In the genomic region with DNA sequence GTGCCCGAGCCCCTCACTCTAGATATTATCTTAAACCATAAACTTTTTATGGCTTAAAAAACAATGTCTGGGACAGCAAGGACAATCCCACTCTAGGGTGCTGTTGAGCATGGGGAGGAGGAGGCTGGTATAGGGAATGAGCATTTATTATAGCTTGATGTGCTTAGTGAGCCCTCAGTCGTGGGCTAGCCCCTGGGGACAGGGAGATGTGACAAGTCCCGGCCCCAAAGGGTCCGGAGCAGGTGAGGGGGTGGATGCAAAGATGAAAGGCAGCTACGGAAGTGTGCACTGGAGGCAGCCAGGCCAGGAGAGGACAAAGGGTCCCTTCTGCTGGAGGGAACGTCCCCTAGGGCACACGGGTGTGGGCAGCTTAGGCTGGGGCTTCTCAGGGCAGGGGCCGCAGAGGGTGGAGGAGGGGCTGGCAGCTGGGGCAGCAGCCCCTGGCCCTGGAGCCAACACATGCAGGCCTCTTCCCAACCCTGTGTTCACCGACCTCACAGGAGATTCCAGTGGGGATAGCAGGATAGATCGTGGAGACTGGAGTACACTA, we compare ENCODE assay signal across 24 cellular contexts.
"Had no signal": no experiment of that assay in that cellular context is flagged by ENCODE, and none has a peak within 500 bp of the region (broad histone marks: within the 10 kb centered on the region; RNA-seq: fewer than 3 reads in every experiment).

No MANE protein-coding gene starts in this region.

- H3K27me3 ChIP-seq: sigmoid colon, tibial nerve, upper lobe of right lung, uterus had no signal

- H3K4me3 Mint-ChIP-seq: effector memory CD8-positive, alpha-beta T cell; immature natural killer cell; memory B cell; mesothelial cell of epicardium; naive thymus-derived CD4-positive, alpha-beta T cell; stimulated activated naive B cell treated with anti-CD40 and anti-IgM and Interleukin-4, amounts not matched to agents 10 μg/mL and 1 μg/mL and 100 μg/mL, for 72 hours; stimulated activated naive CD8-positive, alpha-beta T cell treated with anti-CD3 and anti-CD28 coated beads, Interleukin-15, Interleukin-2, amounts not matched to agents 100 ng/mL and 50 ng/mL, for 24 hours had no signal

- H3K27me3 Mint-ChIP-seq: memory B cell had no signal

- H3K4me1 Mint-ChIP-seq: immature natural killer cell; memory B cell; stimulated activated naive B cell treated with anti-CD40 and anti-IgM and Interleukin-4, amounts not matched to agents 10 μg/mL and 1 μg/mL and 100 μg/mL, for 72 hours had no signal

- H3K9me3 ChIP-seq: psoas muscle, thoracic aorta, uterus had no signal

- H3K36me3 ChIP-seq: esophagus squamous epithelium, sigmoid colon, thoracic aorta, tibial nerve, upper lobe of right lung, uterus had no signal

- H3K36me3 Mint-ChIP-seq: immature natural killer cell; memory B cell; mesothelial cell of epicardium; naive thymus-derived CD4-positive, alpha-beta T cell had no signal

- H3K4me3 ChIP-seq: dorsolateral prefrontal cortex, esophagus squamous epithelium, lung, mucosa of descending colon, psoas muscle, sigmoid colon, thoracic aorta, tibial nerve, upper lobe of right lung, uterus had no signal

- H3K27ac ChIP-seq: dorsolateral prefrontal cortex, esophagus squamous epithelium, psoas muscle, sigmoid colon, thoracic aorta, tibial nerve, upper lobe of right lung, uterus had no signal

- H3K27ac Mint-ChIP-seq: effector memory CD8-positive, alpha-beta T cell; immature natural killer cell; memory B cell; mesothelial cell of epicardium; naive thymus-derived CD4-positive, alpha-beta T cell; stimulated activated naive B cell treated with anti-CD40 and anti-IgM and Interleukin-4, amounts not matched to agents 10 μg/mL and 1 μg/mL and 100 μg/mL, for 72 hours; stimulated activated naive CD8-positive, alpha-beta T cell treated with anti-CD3 and anti-CD28 coated beads, Interleukin-15, Interleukin-2, amounts not matched to agents 100 ng/mL and 50 ng/mL, for 24 hours had no signal

- DNase-seq: central memory CD4-positive, alpha-beta T cell; dorsolateral prefrontal cortex; effector memory CD8-positive, alpha-beta T cell; erythroblast; esophagus squamous epithelium; foreskin melanocyte; hypothalamus; immature natural killer cell; mucosa of descending colon; naive thymus-derived CD4-positive, alpha-beta T cell; psoas muscle; right cardiac atrium; sigmoid colon; stimulated activated CD4-positive, alpha-beta T cell treated with anti-CD3 and anti-CD28 coated beads, Interleukin-2, amount 100 ng/mL, for 24 hours; stimulated activated CD4-positive, alpha-beta T cell treated with anti-CD3 and anti-CD28 coated beads, Interleukin-4, amount 100 ng/mL, for 24 hours; stimulated activated naive B cell treated with anti-CD40 and anti-IgM and Interleukin-4, amounts not matched to agents 10 μg/mL and 1 μg/mL and 100 μg/mL, for 72 hours; upper lobe of right lung; uterus had no signal

- ATAC-seq: effector memory CD8-positive, alpha-beta T cell; mucosa of descending colon; naive thymus-derived CD4-positive, alpha-beta T cell; psoas muscle; right cardiac atrium; stimulated activated naive B cell treated with anti-CD40 and anti-IgM and Interleukin-4, amounts not matched to agents 10 μg/mL and 1 μg/mL and 100 μg/mL, for 72 hours; upper lobe of right lung had no signal

- H3K4me1 ChIP-seq: upper lobe of right lung, uterus had no signal
